1 cellular context compared by ENCODE assay signal in the genomic region with DNA sequence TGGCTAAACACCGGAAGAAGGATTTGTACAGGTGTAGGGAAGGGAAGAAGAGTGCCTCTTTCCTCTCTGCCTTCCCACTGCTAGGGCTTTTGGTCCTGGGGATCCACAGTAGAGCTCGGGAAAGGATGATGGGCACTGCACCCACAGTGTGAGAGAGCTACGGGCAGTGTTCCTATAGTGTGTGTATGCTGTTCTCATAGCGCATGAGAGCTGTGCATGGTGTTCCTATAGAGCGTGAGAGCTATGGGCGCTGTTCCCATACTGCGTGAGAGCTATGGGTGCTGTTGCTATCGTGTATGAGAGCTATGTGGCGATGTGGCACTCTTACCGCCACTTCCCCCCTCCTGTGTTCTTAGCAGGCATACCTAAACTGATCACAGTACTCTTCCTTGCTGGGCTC.
TF ChIP-seq lines count a peak whose summit lies in the region.

No MANE protein-coding gene starts in this region.

TF ChIP-seq in H1, 55 proteins besides CTCF, POLR2A, EP300 and RAD21:
- TF ChIP-seq SP4 (IDR thresholded peaks at IDR 0.05; ENCODE audit: low read length) (no peak), CBX8 (IDR thresholded peaks at IDR 0.05; ENCODE audit: borderline replicate concordance, low read depth, low read length) (no peak), HDAC6 (IDR thresholded peaks at IDR 0.05; ENCODE audit: low read depth, low read length) (no peak), TEAD4 (IDR thresholded peaks at IDR 0.05; ENCODE audit: low read depth, low read length) (no peak), JUN (IDR thresholded peaks at IDR 0.05; ENCODE audit: low read depth, low read length) (no peak)
